Comparison of ENCODE assay signal across 8 cellular contexts in genomic region chrX:130060122-130061069, GRCh38. TPM values are rescaled to one million over a fixed set of nuclear protein-coding genes. Genes with fewer than 3 reads are reported as not detected.
DNase-seq lines count a peak whose midpoint lies in the region; ATAC-seq, FAIRE-seq and TF ChIP-seq lines count a peak whose summit lies in the region.

No MANE protein-coding gene starts in this region.

- H3K9me3 Mint-ChIP-seq in activated naive CD4-positive, alpha-beta T cell treated with anti-CD3 and anti-CD28 coated beads, Interleukin-2, amount 50 U/mL, for 72 hours = no peaks in the 10 kb centered on the region

- H3K9ac ChIP-seq in Loucy (ENCODE audit: low read depth, low read length, poor library complexity, severe bottlenecking) = peak overlapping the region; percentile 56

- peak; percentile 65 for TF ChIP-seq CTCF in Loucy (conservative IDR thresholded peaks at IDR 0.05; ENCODE audit: low read length)
- peak; percentile 61 to 87 (median 82) for TF ChIP-seq CTCF in pancreas (IDR thresholded peaks at IDR 0.05)
- TF ChIP-seq CTCF in thyroid gland (IDR thresholded peaks at IDR 0.05) = peak; percentile 52 to 86 (median 72)

- H3K9me2 ChIP-seq in Loucy (replicated peaks; ENCODE audit: low read depth, low read length) = no peaks in the 10 kb centered on the region

- ATAC-seq in SK-N-SH treated with all-trans-retinoic acid at 6 μM for 48 hours (peak; percentile 94), Right ventricle myocardium superior (ENCODE audit: poor library complexity) (peak; percentile 96), pancreas (peak; percentile 91 to 97 (median 96))
- ATAC-seq in activated naive CD4-positive, alpha-beta T cell treated with anti-CD3 and anti-CD28 coated beads, Interleukin-2, amount 50 U/mL, for 72 hours = peak; percentile 88 to 92

- no peaks in the 10 kb centered on the region for H3K36me3 Mint-ChIP-seq in activated naive CD4-positive, alpha-beta T cell treated with anti-CD3 and anti-CD28 coated beads, Interleukin-2, amount 50 U/mL, for 72 hours

- intact Hi-C loops in Right ventricle myocardium superior (cut with DNase I) = loop anchor here (5.0 to 10.0 kb wide), 2 partner anchors 133 to 456 kb away; no protein-coding TSS in a partner anchor
- intact Hi-C loops in pancreas (cut with DNase I) = no loop called here
- intact Hi-C loops in thyroid gland (cut with DNase I) = no loop called here

- H3K4me2 ChIP-seq in Loucy (ENCODE audit: low read depth, low read length, poor library complexity, severe bottlenecking) = peak overlapping the region; percentile 46

- H3K36me3 ChIP-seq in HAP-1 (replicated peaks) (peaks cover 15% of the 10 kb centered on the region), Loucy (ENCODE audit: insufficient read depth, low read length) (peaks cover 7% of the 10 kb centered on the region; the same call in 1 of the 2 replicates), pancreas (no peaks in the 10 kb centered on the region), thyroid gland (no peaks in the 10 kb centered on the region)

- H3K9me3 ChIP-seq in HAP-1 = no peaks in the 10 kb centered on the region
- H3K9me3 ChIP-seq in Loucy (ENCODE audit: insufficient read depth, low read depth, low read length) = no peaks in the 10 kb centered on the region
- H3K9me3 ChIP-seq in pancreas = no peaks in the 10 kb centered on the region
- H3K9me3 ChIP-seq in thyroid gland = no peaks in the 10 kb centered on the region

- H3K27ac ChIP-seq in pancreas (no peak overlapping the region), thyroid gland (peak overlapping the region in 2 of 3 donors; percentile 41 to 50)

- no peaks in the 10 kb centered on the region for H3K79me2 ChIP-seq in Loucy (ENCODE audit: insufficient read depth, low read length)

- H4K20me1 ChIP-seq in Loucy (ENCODE audit: insufficient read depth, low read length, poor library complexity, severe bottlenecking) = no peaks in the 10 kb centered on the region

- peaks cover 15% of the 10 kb centered on the region for H3K4me1 ChIP-seq in HAP-1
- no peaks in the 10 kb centered on the region for H3K4me1 ChIP-seq in Loucy (ENCODE audit: insufficient read depth, low read length, poor library complexity, severe bottlenecking)
- H3K4me1 ChIP-seq in pancreas = no peaks in the 10 kb centered on the region
- H3K4me1 ChIP-seq in thyroid gland = peaks cover 0 to 5% of the 10 kb centered on the region in 2 donors

- peak; percentile 94 for DNase-seq in GM03348 (ENCODE audit: low spot score)
- peak; percentile 76 to 93 for DNase-seq in HAP-1 (ENCODE audit: low spot score in 2 of 2)
- peak; percentile 82 to 93 for DNase-seq in activated naive CD4-positive, alpha-beta T cell treated with anti-CD3 and anti-CD28 coated beads, Interleukin-2, amount 50 U/mL, for 72 hours (ENCODE audit: low spot score in 2 of 2)
- peak; percentile 88 for DNase-seq in Right ventricle myocardium superior
- peak; percentile 68 to 97 (median 86) for DNase-seq in pancreas
- peak; percentile 72 to 76 for DNase-seq in thyroid gland

- no peaks in the 10 kb centered on the region for H3K27me3 ChIP-seq in HAP-1 (ENCODE audit: low read depth)
- no peaks in the 10 kb centered on the region for H3K27me3 ChIP-seq in Loucy (ENCODE audit: insufficient read depth, low read length, poor library complexity, severe bottlenecking)
- H3K27me3 ChIP-seq in pancreas = no peaks in the 10 kb centered on the region
- H3K27me3 ChIP-seq in thyroid gland = no peaks in the 10 kb centered on the region

- FAIRE-seq in pancreas (lab: Jason Lieb, UNC) = no peak

- H3F3A ChIP-seq in Loucy (ENCODE audit: low read depth) = no peaks in the 10 kb centered on the region

- TF ChIP-seq POLR2A in thyroid gland (IDR thresholded peaks at IDR 0.05) = no peak

- in situ Hi-C loops in HAP-1 (cut with MboI; ENCODE audit: low sequenced_read_pairs) = loop anchor here (5.0 kb wide), 1 partner anchor 458 kb away; no protein-coding TSS in a partner anchor

- peak overlapping the region; percentile 30 to 79 for H3K27ac Mint-ChIP-seq in activated naive CD4-positive, alpha-beta T cell treated with anti-CD3 and anti-CD28 coated beads, Interleukin-2, amount 50 U/mL, for 72 hours

- peak overlapping the region; percentile 44 for H3K4me3 ChIP-seq in HAP-1
- H3K4me3 ChIP-seq in Loucy (ENCODE audit: low read length, poor library complexity, severe bottlenecking) = peak overlapping the region; percentile 64
- H3K4me3 ChIP-seq in pancreas = peak overlapping the region in 3 of 4 donors; percentile 19 to 45 (median 27)
- H3K4me3 ChIP-seq in thyroid gland (replicated peaks in 1 of 3) = peak overlapping the region in 1 of 3 donors; percentile 30

- H2AFZ ChIP-seq in Loucy (ENCODE audit: low read length) = peak overlapping the region; percentile 73; the same call in 1 of the 2 replicates

- WGBS in pancreas, 2 donors = 1 to 35% methylated on average over 78 to 87 of the region's 87 CpGs
- WGBS in thyroid gland, 2 donors = 0% methylated on average over 2 to 5 of the region's 87 CpGs

TF ChIP-seq in SK-N-SH treated with all-trans-retinoic acid at 6 μM for 48 hours, 23 proteins besides CTCF, POLR2A, EP300 and RAD21:
- no peak for TF ChIP-seq BACH2 (CRISPR knock-in tag; IDR thresholded peaks at IDR 0.05; ENCODE audit: borderline replicate concordance)
- TF ChIP-seq POU6F1 (CRISPR knock-in tag; IDR thresholded peaks at IDR 0.05; ENCODE audit: borderline replicate concordance, low read depth) = no peak
- no peak for TF ChIP-seq ESRRG (CRISPR knock-in tag; IDR thresholded peaks at IDR 0.05)
- no peak for TF ChIP-seq OSR1 (CRISPR knock-in tag; IDR thresholded peaks at IDR 0.05)
- no peak for TF ChIP-seq ZNF8 (CRISPR knock-in tag; IDR thresholded peaks at IDR 0.05)
- TF ChIP-seq ZFP30 (CRISPR knock-in tag; IDR thresholded peaks at IDR 0.05) = no peak
- no peak for TF ChIP-seq ZC3H10 (CRISPR knock-in tag; IDR thresholded peaks at IDR 0.05)
- TF ChIP-seq CSRNP3 (CRISPR knock-in tag; IDR thresholded peaks at IDR 0.05) = no peak
- TF ChIP-seq PPARA (CRISPR knock-in tag; IDR thresholded peaks at IDR 0.05; ENCODE audit: borderline replicate concordance) = no peak
- no peak for TF ChIP-seq TOX (CRISPR knock-in tag; IDR thresholded peaks at IDR 0.05; ENCODE audit: borderline replicate concordance)
- TF ChIP-seq SNAI2 (CRISPR knock-in tag; IDR thresholded peaks at IDR 0.05) = no peak
- TF ChIP-seq PATZ1 (CRISPR knock-in tag; IDR thresholded peaks at IDR 0.05; ENCODE audit: borderline replicate concordance) = no peak
- TF ChIP-seq TCF4 (CRISPR knock-in tag; IDR thresholded peaks at IDR 0.05; ENCODE audit: borderline replicate concordance) = no peak
- TF ChIP-seq ZFP3 (CRISPR knock-in tag; IDR thresholded peaks at IDR 0.05) = no peak

RNA-seq across cellular contexts. Expression of gene ELF4, which starts 49.9 kb away (rescaled TPM):
- 10 to 100 TPM; 21.6 to 25.4 TPM for total RNA-seq in activated naive CD4-positive, alpha-beta T cell treated with anti-CD3 and anti-CD28 coated beads, Interleukin-2, amount 50 U/mL, for 72 hours
- 2.0 TPM for total RNA-seq in Right ventricle myocardium superior
- total RNA-seq in pancreas = 1 to 10 TPM; 1.4 to 4.6 (median 2.0) TPM
- polyA plus RNA-seq in pancreas = 1 to 10 TPM; 1.1 to 2.0 TPM
- total RNA-seq in thyroid gland = 1 to 10 TPM; 2.6 to 6.3 (median 3.8) TPM

Comparison
In these comparisons a context has a peak if more than half of its experiments do, and no peak if none do; other contexts are left out.
1. H3K27ac ChIP-seq: peak in thyroid gland (2 of 3); none in pancreas (0 of 4).
2. Peak in every context shown above with its lines, with median percentiles within 50 percentile points of each other: DNase-seq, CTCF ChIP-seq and ATAC-seq.